In the genomic region with DNA sequence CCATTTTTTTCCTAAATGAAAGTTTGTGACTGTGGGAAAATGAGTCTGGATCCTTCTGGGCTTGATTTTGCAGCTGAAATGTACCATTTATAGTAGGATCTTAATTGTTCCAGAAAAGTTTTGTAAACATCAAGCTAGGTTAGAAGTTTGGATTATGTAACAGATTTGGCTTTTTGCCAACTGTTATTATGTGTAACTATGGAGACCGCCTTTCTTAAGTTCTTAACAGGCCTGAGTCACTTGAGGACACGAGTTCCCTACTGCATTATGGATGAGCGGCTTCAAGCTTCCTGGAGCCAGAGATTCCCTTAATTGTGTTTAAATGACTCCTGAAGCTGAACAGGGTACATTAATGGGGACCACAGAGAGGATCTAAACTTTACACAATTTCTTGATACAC, we compare ENCODE assay signal across 8 cellular contexts. TPM values are rescaled to one million over a fixed set of nuclear protein-coding genes. Genes with fewer than 3 reads are reported as not detected.
A peak's percentile ranks its signal among the peaks of the same experiment; 100 is the strongest.
DNase-seq lines count a peak whose midpoint lies in the region; ATAC-seq, FAIRE-seq and TF ChIP-seq lines count a peak whose summit lies in the region.

No MANE protein-coding gene starts in this region.

- H3K36me3 ChIP-seq in PC-9 (ENCODE audit: low read depth) (no peaks in the 10 kb centered on the region), fibroblast of lung (ENCODE audit: control insufficient read depth, insufficient read depth, low read length) (no peaks in the 10 kb centered on the region), osteoblast (ENCODE audit: insufficient read depth, low read length) (peaks cover 3% of the 10 kb centered on the region)

- H3K27me3 ChIP-seq in PC-9 (ENCODE audit: insufficient read depth, low read depth) (no peaks in the 10 kb centered on the region), fibroblast of lung (ENCODE audit: control insufficient read depth, insufficient read depth, low read length) (no peaks in the 10 kb centered on the region), osteoblast (ENCODE audit: insufficient read depth, low read length) (no peaks in the 10 kb centered on the region)

- TF ChIP-seq CTCF in A549 (IDR thresholded peaks at IDR 0.05) (no peak), PC-9 (conservative IDR thresholded peaks at IDR 0.05) (no peak), fibroblast of lung (conservative IDR thresholded peaks at IDR 0.05 in 1 of 2, IDR thresholded peaks at IDR 0.05 in 1 of 2; ENCODE audit: low read depth in 1 of 2, low read length in 2 of 2) (no peak), osteoblast (IDR thresholded peaks at IDR 0.05; ENCODE audit: extremely low read depth, low read depth, low read length) (no peak), D721Med (IDR thresholded peaks at IDR 0.05; ENCODE audit: insufficient read depth, missing control alignments) (no peak)

- H3K27ac ChIP-seq in A549 (no peak overlapping the region), PC-9 (no peak overlapping the region), fibroblast of lung (ENCODE audit: insufficient read depth, low read length) (peak overlapping the region; percentile 71), osteoblast (ENCODE audit: low read depth, low read length) (peak overlapping the region; percentile 79)

- FAIRE-seq in A549 (lab: Jason Lieb, UNC), result no peak
- FAIRE-seq in HTR-8/SVneo (lab: Jason Lieb, UNC), result no peak
- no peak for FAIRE-seq in D721Med (lab: Jason Lieb, UNC)

- H3K4me1 ChIP-seq in A549 (peaks cover 11% of the 10 kb centered on the region), PC-9 (replicated peaks; ENCODE audit: insufficient read depth) (peaks cover 9% of the 10 kb centered on the region), fibroblast of lung (ENCODE audit: control insufficient read depth, extremely low read depth, insufficient read depth, low read length) (peaks cover 2% of the 10 kb centered on the region), osteoblast (ENCODE audit: insufficient read depth, low read length) (peaks cover 9% of the 10 kb centered on the region)

- H3K79me2 ChIP-seq in PC-9 (ENCODE audit: low read depth), result no peaks in the 10 kb centered on the region
- no peaks in the 10 kb centered on the region for H3K79me2 ChIP-seq in fibroblast of lung (ENCODE audit: control insufficient read depth, insufficient read depth, low read length)
- H3K79me2 ChIP-seq in osteoblast (ENCODE audit: insufficient read depth, low read length), result peaks cover 3% of the 10 kb centered on the region

- POLR2A ChIA-PET in A549 (lab: Yijun Ruan, JAX) (interaction anchor here (1.5 kb wide), 1 partner anchor 22 kb away, joined by 3 read pairs; the partner anchor contains the start of gene SLC25A33), PC-9 (lab: Charles Lee; ENCODE audit: unreplicated experiment) (no interaction called here)

- H3F3A ChIP-seq in PC-9 (ENCODE audit: insufficient read depth, low read depth), result peaks cover 7% of the 10 kb centered on the region; the same call in 1 of the 2 replicates

- H4K20me1 ChIP-seq in PC-9 (ENCODE audit: insufficient read depth), result no peaks in the 10 kb centered on the region; the same call in 1 of the 2 replicates
- no peaks in the 10 kb centered on the region for H4K20me1 ChIP-seq in fibroblast of lung (ENCODE audit: control insufficient read depth, extremely low read depth, insufficient read depth, low read length)
- peaks cover 4% of the 10 kb centered on the region for H4K20me1 ChIP-seq in osteoblast (ENCODE audit: insufficient read depth, low read length)

- CTCF ChIA-PET in A549 (lab: Yijun Ruan, JAX) (interaction anchor here (0.5 to 1.8 kb wide), 2 partner anchors 12 to 286 kb away, joined by 3 to 7 read pairs; no protein-coding TSS in a partner anchor), PC-9 (lab: Charles Lee) (interaction anchor here (0.7 kb wide), 1 partner anchor 22 kb away, joined by 7 read pairs; no protein-coding TSS in a partner anchor)

- BruUV-seq in PC-9 (replicated peaks; lab: Mats Ljungman, UMichigan), result no TSS peak

- WGBS in A549 (ENCODE audit: missing lambda C conversion rate), result 42% methylated on average over 3 of the region's 3 CpGs

- no peak for TF ChIP-seq POLR2A in A549 (IDR thresholded peaks at IDR 0.05; ENCODE audit: low read length)

- peak in 1 of 2 experiments; percentile 73 for DNase-seq in A549 (ENCODE audit: low read depth in 1 of 2, low spot score in 1 of 2)
- peak; percentile 53 for DNase-seq in HTR-8/SVneo (ENCODE audit: insufficient read length, low spot score)
- DNase-seq in PC-9, result peak; percentile 25 to 88
- DNase-seq in fibroblast of lung (ENCODE audit: low read depth in 2 of 2), result peak; percentile 93 to 96
- peak; percentile 95 for DNase-seq in osteoblast (ENCODE audit: insufficient read length, low spot score, missing footprints)
- no peak for DNase-seq in D721Med (ENCODE audit: insufficient read length, low spot score)

- no peaks in the 10 kb centered on the region for H3K9me2 ChIP-seq in PC-9 (ENCODE audit: insufficient read depth)

- TF ChIP-seq EP300 in A549 (IDR thresholded peaks at IDR 0.05), result no peak

- ATAC-seq in A549, result peak; percentile 70 to 76; a peak in 5 of 6 replicates
- ATAC-seq in HG02970 (IDR thresholded peaks at IDR 0.05; ENCODE audit: low FRiP score, unreplicated experiment), result no peak
- ATAC-seq in HG02973 (IDR thresholded peaks at IDR 0.05; ENCODE audit: unreplicated experiment), result no peak

- H3K4me2 ChIP-seq in A549 (0 out of 3 replicates have a peak overlapping the region, but pooled peaks have one; percentile 16), PC-9 (peak overlapping the region; percentile 34; the same call in 1 of the 2 replicates), fibroblast of lung (ENCODE audit: extremely low read depth, insufficient read depth, low read length) (peak overlapping the region; percentile 65), osteoblast (ENCODE audit: insufficient read depth, low read length) (peak overlapping the region; percentile 42)

- H3K9me3 ChIP-seq in A549, result no peaks in the 10 kb centered on the region
- no peaks in the 10 kb centered on the region for H3K9me3 ChIP-seq in PC-9 (ENCODE audit: insufficient read depth, low read depth)
- H3K9me3 ChIP-seq in fibroblast of lung (ENCODE audit: control insufficient read depth, insufficient read depth, low read depth, low read length), result no peaks in the 10 kb centered on the region
- H3K9me3 ChIP-seq in osteoblast (ENCODE audit: low read depth, low read length), result no peaks in the 10 kb centered on the region

- intact Hi-C loops in PC-9 (cut with micrococcal nuclease; ENCODE audit: unreplicated experiment), result no loop called here

- TF ChIP-seq RAD21 in A549 (conservative IDR thresholded peaks at IDR 0.05 in 1 of 2, IDR thresholded peaks at IDR 0.05 in 1 of 2), result no peak

- peak overlapping the region; percentile 4 for H3K9ac ChIP-seq in fibroblast of lung (ENCODE audit: insufficient read depth, low read length)

- H2AFZ ChIP-seq in PC-9, result no peak overlapping the region
- no peak overlapping the region for H2AFZ ChIP-seq in fibroblast of lung (ENCODE audit: low read length)
- peak overlapping the region; percentile 36 for H2AFZ ChIP-seq in osteoblast (ENCODE audit: low read length)

- H3K4me3 ChIP-seq in A549 (no peak overlapping the region), PC-9 (no peak overlapping the region), fibroblast of lung (replicated peaks in 1 of 4; ENCODE audit: control extremely low read depth in 1 of 4, insufficient read depth in 1 of 4, low read depth in 3 of 4, low read length in 4 of 4) (no peak overlapping the region), osteoblast (ENCODE audit: insufficient read depth, low read length) (no peak overlapping the region)

TF ChIP-seq in A549, 52 proteins besides CTCF, POLR2A, EP300 and RAD21 (continues in another document):
- TF ChIP-seq FOXS1 (CRISPR knock-in tag; IDR thresholded peaks at IDR 0.05) (no peak), CHD2 (IDR thresholded peaks at IDR 0.05; ENCODE audit: low read length, partially characterized antibody) (no peak), TP53 (CRISPR knock-in tag; IDR thresholded peaks at IDR 0.05) (no peak), E2F6 (IDR thresholded peaks at IDR 0.05; ENCODE audit: borderline replicate concordance, low read depth) (no peak), CHD4 (IDR thresholded peaks at IDR 0.05; ENCODE audit: borderline replicate concordance) (no peak)
- TF ChIP-seq, protein P1, sequence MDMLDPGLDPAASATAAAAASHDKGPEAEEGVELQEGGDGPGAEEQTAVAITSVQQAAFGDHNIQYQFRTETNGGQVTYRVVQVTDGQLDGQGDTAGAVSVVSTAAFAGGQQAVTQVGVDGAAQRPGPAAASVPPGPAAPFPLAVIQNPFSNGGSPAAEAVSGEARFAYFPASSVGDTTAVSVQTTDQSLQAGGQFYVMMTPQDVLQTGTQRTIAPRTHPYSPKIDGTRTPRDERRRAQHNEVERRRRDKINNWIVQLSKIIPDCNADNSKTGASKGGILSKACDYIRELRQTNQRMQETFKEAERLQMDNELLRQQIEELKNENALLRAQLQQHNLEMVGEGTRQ (IDR thresholded peaks at IDR 0.05), result no peak

RNA-seq across cellular contexts. Expression of gene SLC25A33, which starts 22.2 kb away (rescaled TPM):
- 3.9 and 4.9 TPM in 2 replicates for polyA plus RNA-seq in A549 (2011; rRNA removed)
- 2.9 and 3.7 TPM in 2 replicates for polyA plus RNA-seq in A549 (2012; cell fraction: cytosol; rRNA removed)
- 1.6 and 2.0 TPM in 2 replicates for polyA plus RNA-seq in A549 (2012; cell fraction: nucleus; rRNA removed)
- 3.1 to 3.2 TPM (median 3.2 TPM) in 3 replicates for polyA plus RNA-seq in A549 (2017; fragmentation: RNase III; extraction: RNeasy Plus Mini Kit Qiagen cat#74134 plus additional on column Dnase treatment)
- polyA minus RNA-seq in A549 (2011; rRNA and poly(A)+ RNA removed), result 2.3 and 2.4 TPM in 2 replicates
- total RNA-seq in PC-9 (2021), result 3.0 and 4.4 TPM in 2 replicates
- total RNA-seq in fibroblast of lung, result 4.8 and 4.9 TPM in 2 replicates
- 3.5 and 4.6 TPM in 2 replicates for polyA plus RNA-seq in fibroblast of lung
- 2.8 and 4.4 TPM in 2 replicates for polyA plus RNA-seq in fibroblast of lung (2012)
- polyA minus RNA-seq in fibroblast of lung (ENCODE audit: low replicate concordance), result 1.9 and 2.0 TPM in 2 replicates
- total RNA-seq in osteoblast, result 7.2 and 8.0 TPM in 2 replicates

RNA-seq across cellular contexts. Expression of gene TMEM201, which starts 27.3 kb away (rescaled TPM):
- polyA plus RNA-seq in A549 (2011; rRNA removed) (1.9 and 2.1 TPM in 2 replicates), A549 (2017; fragmentation: RNase III; extraction: RNeasy Plus Mini Kit Qiagen cat#74134 plus additional on column Dnase treatment) (8.0 to 8.7 TPM (median 8.6 TPM) in 3 replicates), fibroblast of lung (1.7 and 3.2 TPM in 2 replicates)
- 7.4 and 10.8 TPM in 2 replicates for polyA plus RNA-seq in A549 (2012; cell fraction: cytosol; rRNA removed)
- polyA plus RNA-seq in A549 (2012; cell fraction: nucleus; rRNA removed), result 20.2 and 32.7 TPM in 2 replicates
- 2.8 and 3.5 TPM in 2 replicates for polyA minus RNA-seq in A549 (2011; rRNA and poly(A)+ RNA removed)
- total RNA-seq in PC-9 (2021) (17.2 and 17.4 TPM in 2 replicates), fibroblast of lung (2.8 TPM in 2 replicates), osteoblast (5.9 and 6.2 TPM in 2 replicates)
- polyA plus RNA-seq in fibroblast of lung (2012), result 4.1 and 9.0 TPM in 2 replicates
- polyA minus RNA-seq in fibroblast of lung (ENCODE audit: low replicate concordance), result 11.8 and 14.4 TPM in 2 replicates

Comparison
In these comparisons a context has a peak if more than half of its experiments do, and no peak if none do; other contexts are left out.
1. ATAC-seq: peak in A549 (2 of 2); none in HG02970 (single experiment) and HG02973 (single experiment).
2. H3K27ac ChIP-seq: peak in fibroblast of lung (single experiment) and osteoblast (single experiment); none in A549 (0 of 2) and PC-9 (single experiment).
3. Peak in every context shown above with its lines, with median percentiles within 50 percentile points of each other: H3K4me2 ChIP-seq.